ENCODE assay signal across 21 cellular contexts in genomic region chr2:147789720-147790119, GRCh38. TPM values are rescaled to one million over a fixed set of nuclear protein-coding genes. Genes with fewer than 3 reads are reported as not detected.
DNase-seq lines count a peak whose midpoint lies in the region; TF ChIP-seq lines count a peak whose summit lies in the region.
"Had no signal": no experiment of that assay in that cellular context is flagged by ENCODE, and none has a peak within 500 bp of the region (broad histone marks: within the 10 kb centered on the region; RNA-seq: fewer than 3 reads in every experiment).

No MANE protein-coding gene starts in this region.

- TF ChIP-seq POLR2A in Peyer's patch (IDR thresholded peaks at IDR 0.05): no peak

- H4K20me1 ChIP-seq in mammary epithelial cell (ENCODE audit: insufficient read depth, low read length): no peaks in the 10 kb centered on the region
- no peaks in the 10 kb centered on the region for H4K20me1 ChIP-seq in hepatocyte (ENCODE audit: insufficient read depth, poor library complexity, severe bottlenecking)

- CTCF ChIA-PET in HEK293 (lab: Yijun Ruan, JAX): no interaction called here
- CTCF ChIA-PET in mammary epithelial cell (lab: Charles Lee; ENCODE audit: low non-redundant PET): no interaction called here

- H3K9me2 ChIP-seq in hepatocyte (replicated peaks; ENCODE audit: insufficient read depth): no peaks in the 10 kb centered on the region

- H3K4me1 ChIP-seq in HEK293 (ENCODE audit: control insufficient read depth, insufficient read depth, low read length) (0 out of 2 replicates have a peak, but pooled peaks cover 3% of the 10 kb centered on the region), mammary epithelial cell (ENCODE audit: insufficient read depth, low read length) (no peaks in the 10 kb centered on the region), hepatocyte (ENCODE audit: insufficient read depth) (no peaks in the 10 kb centered on the region), Peyer's patch (no peaks in the 10 kb centered on the region)

- H3K27me3 ChIP-seq in mammary epithelial cell (ENCODE audit: insufficient read depth, low read length): no peaks in the 10 kb centered on the region
- H3K27me3 ChIP-seq in hepatocyte: no peaks in the 10 kb centered on the region
- no peaks in the 10 kb centered on the region for H3K27me3 ChIP-seq in Peyer's patch

- DNase-seq in AG10803 (ENCODE audit: low read depth): peak; percentile 65
- DNase-seq in mammary epithelial cell: peak; percentile 59
- peak; percentile 4 to 54 for DNase-seq in foreskin fibroblast
- no peak for DNase-seq in hepatocyte (ENCODE audit: low spot score)
- no peak for DNase-seq in NCI-H2196 treated with DMSO at 0.1 percent for 48 hours (lab: John Stamatoyannopoulos, UW; ENCODE audit: unreplicated experiment)
- no peak for DNase-seq in NCI-H1105 treated with DMSO at 0.1 percent for 48 hours (lab: John Stamatoyannopoulos, UW)
- no peak for DNase-seq in Peyer's patch
- DNase-seq: ACHN; activated CD4-positive, alpha-beta T cell treated with anti-CD3 and anti-CD28 coated beads, Interleukin-2, amount 10 ng/mL, durations not matched to agents 7 days and 5 days; activated gamma-delta T cell treated with Interleukin-2 at 50 U/mL for 16 hours; anterior cingulate cortex; CD4-positive, alpha-beta T cell; DMS79; HFFc6; KG1; left ventricle myocardium superior; NCI-H1048; NCI-H2029 treated with DMSO at 0.1 percent for 48 hours; NCI-H510A treated with DMSO at 0.1 percent for 48 hours; T-helper 1 cell had no signal

- H3K36me3 ChIP-seq in HEK293 (ENCODE audit: control insufficient read depth in 2 of 2, insufficient read depth in 1 of 2, low read length in 2 of 2) (no peaks in the 10 kb centered on the region), mammary epithelial cell (ENCODE audit: insufficient read depth, low read length) (no peaks in the 10 kb centered on the region), hepatocyte (replicated peaks; ENCODE audit: insufficient read depth, low read depth) (no peaks in the 10 kb centered on the region), Peyer's patch (no peaks in the 10 kb centered on the region)

- in situ Hi-C loops in mammary epithelial cell (cut with MboI; ENCODE audit: low sequenced_read_pairs in 2 of 2): no loop called here

- 65% methylated on average over 3 of the region's 3 CpGs for WGBS in mammary epithelial cell (ENCODE audit: low coverage, missing lambda C conversion rate)
- WGBS in hepatocyte (ENCODE audit: low lambda C conversion rate, missing lambda C conversion rate): 69% methylated on average over 3 of the region's 3 CpGs

- H3K79me2 ChIP-seq in mammary epithelial cell (ENCODE audit: insufficient read depth, low read length) (no peaks in the 10 kb centered on the region), hepatocyte (no peaks in the 10 kb centered on the region)

- BruUV-seq in mammary epithelial cell (replicated peaks; lab: Mats Ljungman, UMichigan): no TSS peak

- H3K27ac ChIP-seq in HEK293 (ENCODE audit: extremely low read depth, low read depth, low read length) (no peak overlapping the region), mammary epithelial cell (ENCODE audit: insufficient read depth, low read depth, low read length) (no peak overlapping the region), hepatocyte (no peak overlapping the region), Peyer's patch (no peak overlapping the region)

- H3K9ac ChIP-seq in mammary epithelial cell (ENCODE audit: insufficient read depth, low read length): no peak overlapping the region

- H3K4me2 ChIP-seq in mammary epithelial cell (ENCODE audit: insufficient read depth, low read depth, low read length) (peak overlapping the region; percentile 0), hepatocyte (no peak overlapping the region)

- dilution Hi-C loops in mammary epithelial cell (cut with HindIII; ENCODE audit: low sequenced_read_pairs): no loop called here

- intact Hi-C loops in mammary epithelial cell (cut with micrococcal nuclease): no loop called here

- H3K4me3 ChIP-seq in AG10803 (ENCODE audit: low read length) (no peak overlapping the region), HEK293 (ENCODE audit: low read depth, low read length) (no peak overlapping the region), mammary epithelial cell (replicated peaks in 1 of 3; ENCODE audit: insufficient read depth in 1 of 3, low read depth in 2 of 3, low read length in 3 of 3) (no peak overlapping the region), foreskin fibroblast (ENCODE audit: low read depth in 1 of 2, low read length in 2 of 2) (no peak overlapping the region), hepatocyte (no peak overlapping the region), Peyer's patch (no peak overlapping the region)

- TF ChIP-seq CTCF in AG10803 (conservative IDR thresholded peaks at IDR 0.05; ENCODE audit: low read length) (no peak), HEK293 (tag by site-specific recombination; IDR thresholded peaks at IDR 0.05) (no peak), mammary epithelial cell (conservative IDR thresholded peaks at IDR 0.05 in 1 of 2, IDR thresholded peaks at IDR 0.05 in 1 of 2; ENCODE audit: extremely low read depth in 1 of 2, insufficient read depth in 1 of 2, low read depth in 1 of 2, low read length in 2 of 2) (no peak), foreskin fibroblast (IDR thresholded peaks at IDR 0.05; ENCODE audit: low read depth, low read length) (no peak), hepatocyte (IDR thresholded peaks at IDR 0.05; ENCODE audit: poor library complexity) (no peak), Peyer's patch (IDR thresholded peaks at IDR 0.05) (no peak)

- H3K9me3 ChIP-seq in HEK293 (ENCODE audit: control insufficient read depth, insufficient read depth, low read depth, low read length) (no peaks in the 10 kb centered on the region), mammary epithelial cell (replicated peaks; ENCODE audit: insufficient read depth, low read length) (no peaks in the 10 kb centered on the region), hepatocyte (ENCODE audit: low read depth) (no peaks in the 10 kb centered on the region), Peyer's patch (no peaks in the 10 kb centered on the region)

- POLR2A ChIA-PET in HEK293 (lab: Yijun Ruan, JAX): no interaction called here

- H2AFZ ChIP-seq in mammary epithelial cell (ENCODE audit: low read depth, low read length) (no peak overlapping the region), hepatocyte (no peak overlapping the region)

TF ChIP-seq in HEK293, 187 proteins besides CTCF, POLR2A, EP300 and RAD21 (continues in another document):
- TF ChIP-seq ZNF629 (tag by site-specific recombination; IDR thresholded peaks at IDR 0.05) (peak; percentile 88), ZIC2 (tag by site-specific recombination; IDR thresholded peaks at IDR 0.05) (no peak), ZSCAN16 (tag by site-specific recombination; IDR thresholded peaks at IDR 0.05) (no peak), ZNF19 (tag by site-specific recombination; IDR thresholded peaks at IDR 0.05; ENCODE audit: low read depth) (no peak), YY1 (tag by site-specific recombination; IDR thresholded peaks at IDR 0.05) (no peak), GFI1B (tag by site-specific recombination; IDR thresholded peaks at IDR 0.05) (no peak), KLF8 (tag by site-specific recombination; IDR thresholded peaks at IDR 0.05) (peak; percentile 47), ZNF16 (tag by site-specific recombination; IDR thresholded peaks at IDR 0.05; ENCODE audit: low read depth) (no peak), TRIM28 (IDR thresholded peaks at IDR 0.05; ENCODE audit: borderline replicate concordance, low read length) (no peak), ZBTB7A (tag by site-specific recombination; IDR thresholded peaks at IDR 0.05; ENCODE audit: low read depth) (no peak), KLF16 (tag by site-specific recombination; IDR thresholded peaks at IDR 0.05) (0 out of 2 replicates have a peak, but pooled peaks have one; percentile 26), ZEB2 (tag by site-specific recombination; IDR thresholded peaks at IDR 0.05) (peak; percentile 56; the same call in 1 of the 2 replicates), ZFP3 (tag by site-specific recombination; IDR thresholded peaks at IDR 0.05; ENCODE audit: low read depth) (no peak)
- TF ChIP-seq, protein P1, sequence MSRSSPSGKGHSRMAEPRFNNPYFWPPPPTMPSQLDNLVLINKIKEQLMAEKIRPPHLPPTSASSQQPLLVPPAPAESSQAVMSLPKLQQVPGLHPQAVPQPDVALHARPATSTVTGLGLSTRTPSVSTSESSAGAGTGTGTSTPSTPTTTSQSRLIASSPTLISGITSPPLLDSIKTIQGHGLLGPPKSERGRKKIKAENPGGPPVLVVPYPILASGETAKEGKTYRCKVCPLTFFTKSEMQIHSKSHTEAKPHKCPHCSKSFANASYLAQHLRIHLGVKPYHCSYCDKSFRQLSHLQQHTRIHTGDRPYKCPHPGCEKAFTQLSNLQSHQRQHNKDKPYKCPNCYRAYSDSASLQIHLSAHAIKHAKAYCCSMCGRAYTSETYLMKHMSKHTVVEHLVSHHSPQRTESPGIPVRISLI (tag by site-specific recombination; IDR thresholded peaks at IDR 0.05): peak; percentile 92
- TF ChIP-seq, protein P2, sequence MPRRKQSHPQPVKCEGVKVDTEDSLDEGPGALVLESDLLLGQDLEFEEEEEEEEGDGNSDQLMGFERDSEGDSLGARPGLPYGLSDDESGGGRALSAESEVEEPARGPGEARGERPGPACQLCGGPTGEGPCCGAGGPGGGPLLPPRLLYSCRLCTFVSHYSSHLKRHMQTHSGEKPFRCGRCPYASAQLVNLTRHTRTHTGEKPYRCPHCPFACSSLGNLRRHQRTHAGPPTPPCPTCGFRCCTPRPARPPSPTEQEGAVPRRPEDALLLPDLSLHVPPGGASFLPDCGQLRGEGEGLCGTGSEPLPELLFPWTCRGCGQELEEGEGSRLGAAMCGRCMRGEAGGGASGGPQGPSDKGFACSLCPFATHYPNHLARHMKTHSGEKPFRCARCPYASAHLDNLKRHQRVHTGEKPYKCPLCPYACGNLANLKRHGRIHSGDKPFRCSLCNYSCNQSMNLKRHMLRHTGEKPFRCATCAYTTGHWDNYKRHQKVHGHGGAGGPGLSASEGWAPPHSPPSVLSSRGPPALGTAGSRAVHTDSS (tag by site-specific recombination; IDR thresholded peaks at IDR 0.05): no peak

RNA-seq across cellular contexts. Expression of gene ACVR2A, which starts 55.1 kb away (rescaled TPM):
- total RNA-seq in mammary epithelial cell (10 to 100 TPM; 12.9 to 26.0 TPM), hepatocyte (37.3 and 43.0 TPM in 2 replicates), Peyer's patch (10 to 100 TPM; 29.2 to 41.3 (median 39.2) TPM)
- polyA plus RNA-seq in mammary epithelial cell (3.6 TPM), hepatocyte (20.9 and 21.9 TPM in 2 replicates)
- polyA minus RNA-seq in mammary epithelial cell: 9.3 TPM

Comparison
In these comparisons a context has a peak if more than half of its experiments do, and no peak if none do; other contexts are left out.
1. DNase-seq: peak in AG10803 (single experiment), mammary epithelial cell (single experiment) and foreskin fibroblast (2 of 2); none in hepatocyte (single experiment), NCI-H2196 treated with DMSO at 0.1 percent for 48 hours (single experiment), NCI-H1105 treated with DMSO at 0.1 percent for 48 hours (single experiment) and Peyer's patch (0 of 3).